ENCODE assay signal across 8 cellular contexts in the genomic region with DNA sequence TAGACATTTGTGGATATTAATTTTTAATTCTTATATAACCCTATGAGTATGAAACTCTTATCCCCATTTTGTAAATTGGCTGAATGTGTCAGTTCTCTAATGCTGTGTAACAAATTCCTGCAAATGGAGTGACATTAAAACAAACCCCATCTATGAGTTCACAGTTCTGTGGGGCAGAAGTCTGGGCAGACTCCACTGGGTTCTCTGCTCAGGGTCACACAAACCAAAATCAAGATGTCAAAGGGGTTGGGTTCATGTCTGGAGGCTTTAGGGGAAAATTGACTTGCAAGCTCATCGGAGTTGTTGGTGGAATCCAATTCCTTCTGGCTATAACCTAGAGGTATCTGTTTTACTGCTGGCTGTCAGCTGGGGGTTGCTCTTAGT.
DNase-seq lines count a peak whose midpoint lies in the region; ATAC-seq and TF ChIP-seq lines count a peak whose summit lies in the region.
"Not testable (repeated sequence)": the region's sequence is repeated elsewhere in the genome, so short reads cannot be mapped to it uniquely, and the experiment has no call there.

No MANE protein-coding gene starts in this region.

- peaks cover 40% of the 10 kb centered on the region for H3K4me1 Mint-ChIP-seq in activated T-cell treated with anti-CD3 and anti-CD28 coated beads, Interleukin-2, amount 50 U/mL, for 72 hours (ENCODE audit: low read depth)
- peaks cover 5 to 18% of the 10 kb centered on the region in 2 donors for H3K4me1 Mint-ChIP-seq in stimulated activated naive B cell treated with anti-CD40 and anti-IgM and Interleukin-4, amounts not matched to agents 10 μg/mL and 1 μg/mL and 100 μg/mL, for 72 hours

- H3K4me3 Mint-ChIP-seq in activated T-cell treated with anti-CD3 and anti-CD28 coated beads, Interleukin-2, amount 50 U/mL, for 72 hours; stimulated activated naive B cell treated with anti-CD40 and anti-IgM and Interleukin-4, amounts not matched to agents 10 μg/mL and 1 μg/mL and 100 μg/mL, for 72 hours: not testable (repeated sequence)

- H3K79me2 ChIP-seq in PC-9 (ENCODE audit: low read depth); osteoblast (ENCODE audit: insufficient read depth, low read length): not testable (repeated sequence)

- not testable (repeated sequence) for H3K27me3 ChIP-seq in PC-9 (ENCODE audit: insufficient read depth, low read depth); osteoblast (ENCODE audit: insufficient read depth, low read length)

- H3K4me2 ChIP-seq in PC-9; osteoblast (ENCODE audit: insufficient read depth, low read length): not testable (repeated sequence)

- H2AFZ ChIP-seq in PC-9; osteoblast (ENCODE audit: low read length): not testable (repeated sequence)

- H3K27me3 Mint-ChIP-seq in activated T-cell treated with anti-CD3 and anti-CD28 coated beads, Interleukin-2, amount 50 U/mL, for 72 hours (ENCODE audit: low read depth); stimulated activated naive B cell treated with anti-CD40 and anti-IgM and Interleukin-4, amounts not matched to agents 10 μg/mL and 1 μg/mL and 100 μg/mL, for 72 hours: not testable (repeated sequence)

- not testable (repeated sequence) for H3K36me3 ChIP-seq in PC-9 (ENCODE audit: low read depth); osteoblast (ENCODE audit: insufficient read depth, low read length)

- H3K4me3 ChIP-seq in PC-9; astrocyte of the spinal cord (ENCODE audit: low read depth, low read length); fibroblast of the aortic adventitia (ENCODE audit: low read depth, low read length); osteoblast (ENCODE audit: insufficient read depth, low read length): not testable (repeated sequence)

- peak; percentile 44 for DNase-seq in EH (ENCODE audit: low read depth)
- DNase-seq in HS-5 (ENCODE audit: low read depth) = peak; percentile 19
- DNase-seq in PC-9; activated T-cell treated with anti-CD3 and anti-CD28 coated beads, Interleukin-2, amount 50 U/mL, for 72 hours; osteoblast (ENCODE audit: insufficient read length, low spot score, missing footprints); stimulated activated naive B cell treated with anti-CD40 and anti-IgM and Interleukin-4, amounts not matched to agents 10 μg/mL and 1 μg/mL and 100 μg/mL, for 72 hours: not testable (repeated sequence)
- peak; percentile 43 for DNase-seq in astrocyte of the spinal cord (ENCODE audit: low read depth, low spot score)
- DNase-seq in fibroblast of the aortic adventitia (ENCODE audit: low read depth) = peak; percentile 40

- not testable (repeated sequence) for H3K9me3 ChIP-seq in PC-9 (ENCODE audit: insufficient read depth, low read depth); osteoblast (ENCODE audit: low read depth, low read length)

- BruUV-seq in PC-9 (replicated peaks; lab: Mats Ljungman, UMichigan) = not testable (repeated sequence)

- H3K4me1 ChIP-seq in PC-9 (replicated peaks; ENCODE audit: insufficient read depth); osteoblast (ENCODE audit: insufficient read depth, low read length): not testable (repeated sequence)

- H3K9me3 Mint-ChIP-seq in activated T-cell treated with anti-CD3 and anti-CD28 coated beads, Interleukin-2, amount 50 U/mL, for 72 hours; stimulated activated naive B cell treated with anti-CD40 and anti-IgM and Interleukin-4, amounts not matched to agents 10 μg/mL and 1 μg/mL and 100 μg/mL, for 72 hours: not testable (repeated sequence)

- peak overlapping the region; percentile 28; the same call in 1 of the 2 replicates for H3K27ac ChIP-seq in PC-9
- peak overlapping the region; percentile 70 for H3K27ac ChIP-seq in osteoblast (ENCODE audit: low read depth, low read length)

- H3K27ac Mint-ChIP-seq in activated T-cell treated with anti-CD3 and anti-CD28 coated beads, Interleukin-2, amount 50 U/mL, for 72 hours; stimulated activated naive B cell treated with anti-CD40 and anti-IgM and Interleukin-4, amounts not matched to agents 10 μg/mL and 1 μg/mL and 100 μg/mL, for 72 hours: not testable (repeated sequence)

- in situ Hi-C loops in astrocyte of the spinal cord (cut with HindIII; ENCODE audit: low sequenced_read_pairs) = not testable (repeated sequence)

- H3K36me3 Mint-ChIP-seq in activated T-cell treated with anti-CD3 and anti-CD28 coated beads, Interleukin-2, amount 50 U/mL, for 72 hours (ENCODE audit: insufficient read depth in 2 of 2) = not testable (repeated sequence)
- peaks cover 11% of the 10 kb centered on the region in 2 donors for H3K36me3 Mint-ChIP-seq in stimulated activated naive B cell treated with anti-CD40 and anti-IgM and Interleukin-4, amounts not matched to agents 10 μg/mL and 1 μg/mL and 100 μg/mL, for 72 hours

- ATAC-seq in activated T-cell treated with anti-CD3 and anti-CD28 coated beads, Interleukin-2, amount 50 U/mL, for 72 hours (replicated peaks in 1 of 2) = peak; percentile 38 to 61
- ATAC-seq in stimulated activated naive B cell treated with anti-CD40 and anti-IgM and Interleukin-4, amounts not matched to agents 10 μg/mL and 1 μg/mL and 100 μg/mL, for 72 hours (replicated peaks) = peak; percentile 20

- H3F3A ChIP-seq in PC-9 (ENCODE audit: insufficient read depth, low read depth) = not testable (repeated sequence)

- intact Hi-C loops in PC-9 (cut with micrococcal nuclease; ENCODE audit: unreplicated experiment) = not testable (repeated sequence)

- not testable (repeated sequence) for TF ChIP-seq CTCF in PC-9 (conservative IDR thresholded peaks at IDR 0.05); astrocyte of the spinal cord (IDR thresholded peaks at IDR 0.05; ENCODE audit: low read depth, low read length); fibroblast of the aortic adventitia (IDR thresholded peaks at IDR 0.05; ENCODE audit: insufficient read depth, low read length); osteoblast (IDR thresholded peaks at IDR 0.05; ENCODE audit: extremely low read depth, low read depth, low read length)

- not testable (repeated sequence) for H4K20me1 ChIP-seq in PC-9 (ENCODE audit: insufficient read depth); osteoblast (ENCODE audit: insufficient read depth, low read length)

- POLR2A ChIA-PET in PC-9 (lab: Charles Lee; ENCODE audit: unreplicated experiment) = not testable (repeated sequence)

- CTCF ChIA-PET in PC-9 (lab: Charles Lee) = not testable (repeated sequence)

- not testable (repeated sequence) for H3K9me2 ChIP-seq in PC-9 (ENCODE audit: insufficient read depth)
